14 cellular contexts compared by ENCODE assay signal in the genomic region with DNA sequence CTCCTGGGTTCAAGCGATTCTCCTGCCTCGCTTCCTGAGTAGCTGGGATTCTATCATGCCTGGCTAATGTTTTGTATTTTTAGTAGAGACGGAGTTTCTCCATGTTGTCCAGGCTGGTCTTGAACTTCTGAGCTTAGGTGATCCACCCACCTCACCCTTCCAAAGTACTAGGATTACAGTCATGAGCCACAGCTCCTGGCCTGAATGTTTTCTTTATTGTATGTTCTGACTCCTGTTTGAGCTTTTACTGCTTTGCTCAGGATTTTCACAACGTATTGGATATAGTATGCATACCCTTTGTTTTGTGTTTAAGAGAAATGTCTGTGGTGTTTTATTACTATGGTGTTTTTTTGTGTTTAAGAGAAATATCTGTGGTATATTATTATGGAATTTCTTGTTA. TPM values are rescaled to one million over a fixed set of nuclear protein-coding genes. Genes with fewer than 3 reads are reported as not detected.
A peak's percentile ranks its signal among the peaks of the same experiment; 100 is the strongest.
DNase-seq lines count a peak whose midpoint lies in the region; ATAC-seq, FAIRE-seq and TF ChIP-seq lines count a peak whose summit lies in the region.
"Had no signal": no experiment of that assay in that cellular context is flagged by ENCODE, and none has a peak within 500 bp of the region (broad histone marks: within the 10 kb centered on the region; RNA-seq: fewer than 3 reads in every experiment).

No MANE protein-coding gene starts in this region.

- CTCF ChIA-PET in WTC11 (lab: Charles Lee): no interaction called here

- peak overlapping the region in 1 of 4 donors; percentile 24 for H3K27ac ChIP-seq in Peyer's patch
- H3K27ac ChIP-seq: epithelial cell of prostate, SJCRH30 had no signal

- peak overlapping the region; percentile 47 for H3K4me3 Mint-ChIP-seq in activated naive CD4-positive, alpha-beta T cell treated with anti-CD3 and anti-CD28 coated beads, Interleukin-2, amount 50 U/mL, for 24 hours
- no peak overlapping the region for H3K4me3 Mint-ChIP-seq in WTC11
- H3K4me3 Mint-ChIP-seq in stimulated activated naive B cell treated with anti-CD40 and anti-IgM and Interleukin-4, amounts not matched to agents 10 μg/mL and 1 μg/mL and 100 μg/mL, for 72 hours: no peak overlapping the region

- H3K36me3 Mint-ChIP-seq in activated naive CD4-positive, alpha-beta T cell treated with anti-CD3 and anti-CD28 coated beads, Interleukin-2, amount 50 U/mL, for 24 hours: peaks cover 11% of the 10 kb centered on the region
- H3K36me3 Mint-ChIP-seq in WTC11: no peaks in the 10 kb centered on the region
- peaks cover 38 to 57% of the 10 kb centered on the region in 2 donors for H3K36me3 Mint-ChIP-seq in stimulated activated naive B cell treated with anti-CD40 and anti-IgM and Interleukin-4, amounts not matched to agents 10 μg/mL and 1 μg/mL and 100 μg/mL, for 72 hours

- H3K4me1 ChIP-seq in Peyer's patch: peaks cover 0 to 19% (median 4%) of the 10 kb centered on the region in 4 donors

- peaks cover 86% of the 10 kb centered on the region for H3K4me1 Mint-ChIP-seq in activated naive CD4-positive, alpha-beta T cell treated with anti-CD3 and anti-CD28 coated beads, Interleukin-2, amount 50 U/mL, for 24 hours
- peaks cover 63% of the 10 kb centered on the region for H3K4me1 Mint-ChIP-seq in WTC11
- peaks cover 20 to 51% of the 10 kb centered on the region in 2 donors for H3K4me1 Mint-ChIP-seq in stimulated activated naive B cell treated with anti-CD40 and anti-IgM and Interleukin-4, amounts not matched to agents 10 μg/mL and 1 μg/mL and 100 μg/mL, for 72 hours

- no peak overlapping the region for H3K4me3 ChIP-seq in Peyer's patch
- H3K4me3 ChIP-seq: SJCRH30 had no signal

- H3K9me3 ChIP-seq in Peyer's patch: no peaks in the 10 kb centered on the region

- POLR2A ChIA-PET in WTC11 (lab: Charles Lee): no interaction called here

- no peaks in the 10 kb centered on the region for H3K27me3 ChIP-seq in Peyer's patch
- H3K27me3 ChIP-seq: SJCRH30 had no signal

- TF ChIP-seq POLR2A in Peyer's patch (IDR thresholded peaks at IDR 0.05): no peak

- H3K36me3 ChIP-seq in Peyer's patch: no peaks in the 10 kb centered on the region

- H3K27me3 Mint-ChIP-seq in activated naive CD4-positive, alpha-beta T cell treated with anti-CD3 and anti-CD28 coated beads, Interleukin-2, amount 50 U/mL, for 24 hours: no peaks in the 10 kb centered on the region
- no peaks in the 10 kb centered on the region for H3K27me3 Mint-ChIP-seq in WTC11 (ENCODE audit: low read depth)
- no peaks in the 10 kb centered on the region for H3K27me3 Mint-ChIP-seq in stimulated activated naive B cell treated with anti-CD40 and anti-IgM and Interleukin-4, amounts not matched to agents 10 μg/mL and 1 μg/mL and 100 μg/mL, for 72 hours

- no peak for DNase-seq in activated naive CD4-positive, alpha-beta T cell (lab: John Stamatoyannopoulos, UW)
- no peak for DNase-seq in WTC11 (ENCODE audit: low spot score)
- no peak for DNase-seq in stimulated activated naive B cell treated with anti-CD40 and anti-IgM and Interleukin-4, amounts not matched to agents 10 μg/mL and 1 μg/mL and 100 μg/mL, for 72 hours
- no peak for DNase-seq in NCI-H2107 treated with DMSO at 0.1 percent for 48 hours (lab: John Stamatoyannopoulos, UW; ENCODE audit: unreplicated experiment)
- DNase-seq in Peyer's patch: no peak
- DNase-seq: activated CD4-positive, alpha-beta T cell treated with anti-CD3 and anti-CD28 coated beads, Interleukin-2, amount 50 U/mL, for 1 hour; AML-193; amygdala; NCI-H524 had no signal

- ATAC-seq in WTC11 (no peak), GM19397 (IDR thresholded peaks at IDR 0.05; ENCODE audit: unreplicated experiment) (no peak)
- ATAC-seq in stimulated activated naive B cell treated with anti-CD40 and anti-IgM and Interleukin-4, amounts not matched to agents 10 μg/mL and 1 μg/mL and 100 μg/mL, for 72 hours (replicated peaks): no peak

- peak overlapping the region; percentile 8 for H3K27ac Mint-ChIP-seq in activated naive CD4-positive, alpha-beta T cell treated with anti-CD3 and anti-CD28 coated beads, Interleukin-2, amount 50 U/mL, for 24 hours
- H3K27ac Mint-ChIP-seq in WTC11: peak overlapping the region; percentile 42; the same call in 1 of the 2 replicates
- peak overlapping the region; percentile 37 for H3K27ac Mint-ChIP-seq in stimulated activated naive B cell treated with anti-CD40 and anti-IgM and Interleukin-4, amounts not matched to agents 10 μg/mL and 1 μg/mL and 100 μg/mL, for 72 hours

- peak; percentile 81 for FAIRE-seq in islet of Langerhans (lab: Jason Lieb, UNC)

- TF ChIP-seq CTCF in WTC11 (IDR thresholded peaks at IDR 0.05) (no peak), Peyer's patch (IDR thresholded peaks at IDR 0.05) (no peak)

- H3K9me3 Mint-ChIP-seq in activated naive CD4-positive, alpha-beta T cell treated with anti-CD3 and anti-CD28 coated beads, Interleukin-2, amount 50 U/mL, for 24 hours: no peaks in the 10 kb centered on the region
- no peaks in the 10 kb centered on the region for H3K9me3 Mint-ChIP-seq in WTC11
- H3K9me3 Mint-ChIP-seq in stimulated activated naive B cell treated with anti-CD40 and anti-IgM and Interleukin-4, amounts not matched to agents 10 μg/mL and 1 μg/mL and 100 μg/mL, for 72 hours: peaks cover 5 to 8% of the 10 kb centered on the region in 2 donors

TF ChIP-seq in WTC11, 78 proteins besides CTCF, POLR2A, EP300 and RAD21 (continues in another document):
- TF ChIP-seq GRHL2 (CRISPR knock-in tag; IDR thresholded peaks at IDR 0.05; ENCODE audit: insufficient replicate concordance, severe bottlenecking) (no peak), RELA (CRISPR knock-in tag; IDR thresholded peaks at IDR 0.05; ENCODE audit: borderline replicate concordance) (no peak), ETV6 (CRISPR knock-in tag; IDR thresholded peaks at IDR 0.05) (no peak), TEAD1 (CRISPR knock-in tag; IDR thresholded peaks at IDR 0.05) (no peak), ZNF671 (CRISPR knock-in tag; IDR thresholded peaks at IDR 0.05) (no peak)
- TF ChIP-seq, protein P1, sequence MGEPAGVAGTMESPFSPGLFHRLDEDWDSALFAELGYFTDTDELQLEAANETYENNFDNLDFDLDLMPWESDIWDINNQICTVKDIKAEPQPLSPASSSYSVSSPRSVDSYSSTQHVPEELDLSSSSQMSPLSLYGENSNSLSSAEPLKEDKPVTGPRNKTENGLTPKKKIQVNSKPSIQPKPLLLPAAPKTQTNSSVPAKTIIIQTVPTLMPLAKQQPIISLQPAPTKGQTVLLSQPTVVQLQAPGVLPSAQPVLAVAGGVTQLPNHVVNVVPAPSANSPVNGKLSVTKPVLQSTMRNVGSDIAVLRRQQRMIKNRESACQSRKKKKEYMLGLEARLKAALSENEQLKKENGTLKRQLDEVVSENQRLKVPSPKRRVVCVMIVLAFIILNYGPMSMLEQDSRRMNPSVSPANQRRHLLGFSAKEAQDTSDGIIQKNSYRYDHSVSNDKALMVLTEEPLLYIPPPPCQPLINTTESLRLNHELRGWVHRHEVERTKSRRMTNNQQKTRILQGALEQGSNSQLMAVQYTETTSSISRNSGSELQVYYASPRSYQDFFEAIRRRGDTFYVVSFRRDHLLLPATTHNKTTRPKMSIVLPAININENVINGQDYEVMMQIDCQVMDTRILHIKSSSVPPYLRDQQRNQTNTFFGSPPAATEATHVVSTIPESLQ (CRISPR knock-in tag; IDR thresholded peaks at IDR 0.05): no peak
- TF ChIP-seq, protein P2, sequence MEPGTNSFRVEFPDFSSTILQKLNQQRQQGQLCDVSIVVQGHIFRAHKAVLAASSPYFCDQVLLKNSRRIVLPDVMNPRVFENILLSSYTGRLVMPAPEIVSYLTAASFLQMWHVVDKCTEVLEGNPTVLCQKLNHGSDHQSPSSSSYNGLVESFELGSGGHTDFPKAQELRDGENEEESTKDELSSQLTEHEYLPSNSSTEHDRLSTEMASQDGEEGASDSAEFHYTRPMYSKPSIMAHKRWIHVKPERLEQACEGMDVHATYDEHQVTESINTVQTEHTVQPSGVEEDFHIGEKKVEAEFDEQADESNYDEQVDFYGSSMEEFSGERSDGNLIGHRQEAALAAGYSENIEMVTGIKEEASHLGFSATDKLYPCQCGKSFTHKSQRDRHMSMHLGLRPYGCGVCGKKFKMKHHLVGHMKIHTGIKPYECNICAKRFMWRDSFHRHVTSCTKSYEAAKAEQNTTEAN (CRISPR knock-in tag; IDR thresholded peaks at IDR 0.05): no peak
- TF ChIP-seq, protein P3, sequence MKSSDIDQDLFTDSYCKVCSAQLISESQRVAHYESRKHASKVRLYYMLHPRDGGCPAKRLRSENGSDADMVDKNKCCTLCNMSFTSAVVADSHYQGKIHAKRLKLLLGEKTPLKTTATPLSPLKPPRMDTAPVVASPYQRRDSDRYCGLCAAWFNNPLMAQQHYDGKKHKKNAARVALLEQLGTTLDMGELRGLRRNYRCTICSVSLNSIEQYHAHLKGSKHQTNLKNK (CRISPR knock-in tag; IDR thresholded peaks at IDR 0.05): no peak
- TF ChIP-seq, protein P4, sequence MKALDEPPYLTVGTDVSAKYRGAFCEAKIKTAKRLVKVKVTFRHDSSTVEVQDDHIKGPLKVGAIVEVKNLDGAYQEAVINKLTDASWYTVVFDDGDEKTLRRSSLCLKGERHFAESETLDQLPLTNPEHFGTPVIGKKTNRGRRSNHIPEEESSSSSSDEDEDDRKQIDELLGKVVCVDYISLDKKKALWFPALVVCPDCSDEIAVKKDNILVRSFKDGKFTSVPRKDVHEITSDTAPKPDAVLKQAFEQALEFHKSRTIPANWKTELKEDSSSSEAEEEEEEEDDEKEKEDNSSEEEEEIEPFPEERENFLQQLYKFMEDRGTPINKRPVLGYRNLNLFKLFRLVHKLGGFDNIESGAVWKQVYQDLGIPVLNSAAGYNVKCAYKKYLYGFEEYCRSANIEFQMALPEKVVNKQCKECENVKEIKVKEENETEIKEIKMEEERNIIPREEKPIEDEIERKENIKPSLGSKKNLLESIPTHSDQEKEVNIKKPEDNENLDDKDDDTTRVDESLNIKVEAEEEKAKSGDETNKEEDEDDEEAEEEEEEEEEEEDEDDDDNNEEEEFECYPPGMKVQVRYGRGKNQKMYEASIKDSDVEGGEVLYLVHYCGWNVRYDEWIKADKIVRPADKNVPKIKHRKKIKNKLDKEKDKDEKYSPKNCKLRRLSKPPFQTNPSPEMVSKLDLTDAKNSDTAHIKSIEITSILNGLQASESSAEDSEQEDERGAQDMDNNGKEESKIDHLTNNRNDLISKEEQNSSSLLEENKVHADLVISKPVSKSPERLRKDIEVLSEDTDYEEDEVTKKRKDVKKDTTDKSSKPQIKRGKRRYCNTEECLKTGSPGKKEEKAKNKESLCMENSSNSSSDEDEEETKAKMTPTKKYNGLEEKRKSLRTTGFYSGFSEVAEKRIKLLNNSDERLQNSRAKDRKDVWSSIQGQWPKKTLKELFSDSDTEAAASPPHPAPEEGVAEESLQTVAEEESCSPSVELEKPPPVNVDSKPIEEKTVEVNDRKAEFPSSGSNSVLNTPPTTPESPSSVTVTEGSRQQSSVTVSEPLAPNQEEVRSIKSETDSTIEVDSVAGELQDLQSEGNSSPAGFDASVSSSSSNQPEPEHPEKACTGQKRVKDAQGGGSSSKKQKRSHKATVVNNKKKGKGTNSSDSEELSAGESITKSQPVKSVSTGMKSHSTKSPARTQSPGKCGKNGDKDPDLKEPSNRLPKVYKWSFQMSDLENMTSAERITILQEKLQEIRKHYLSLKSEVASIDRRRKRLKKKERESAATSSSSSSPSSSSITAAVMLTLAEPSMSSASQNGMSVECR (CRISPR knock-in tag; IDR thresholded peaks at IDR 0.05; ENCODE audit: borderline replicate concordance): no peak

RNA-seq across cellular contexts. Expression of a gene that starts 37.2 kb away (rescaled TPM):
- total RNA-seq in WTC11 (2021): 141 to 169 TPM (median 167 TPM) in 3 replicates
- total RNA-seq in Peyer's patch: 100 to 1,000 TPM in 1 of 4 donors, 10 to 100 TPM in 3; 24.3 to 193 (median 39.0) TPM
